In genomic region chr6:48671506-48671905, GRCh38 we compare ENCODE assay signal across 1 cellular context.
TF ChIP-seq lines count a peak whose summit lies in the region.

No MANE protein-coding gene starts in this region.

TF ChIP-seq in IMR-90, 13 proteins besides CTCF, POLR2A, EP300 and RAD21:
- no peak for TF ChIP-seq MXI1 (IDR thresholded peaks at IDR 0.05; ENCODE audit: borderline replicate concordance, low read depth, low read length)
- TF ChIP-seq, protein P1, sequence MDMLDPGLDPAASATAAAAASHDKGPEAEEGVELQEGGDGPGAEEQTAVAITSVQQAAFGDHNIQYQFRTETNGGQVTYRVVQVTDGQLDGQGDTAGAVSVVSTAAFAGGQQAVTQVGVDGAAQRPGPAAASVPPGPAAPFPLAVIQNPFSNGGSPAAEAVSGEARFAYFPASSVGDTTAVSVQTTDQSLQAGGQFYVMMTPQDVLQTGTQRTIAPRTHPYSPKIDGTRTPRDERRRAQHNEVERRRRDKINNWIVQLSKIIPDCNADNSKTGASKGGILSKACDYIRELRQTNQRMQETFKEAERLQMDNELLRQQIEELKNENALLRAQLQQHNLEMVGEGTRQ (IDR thresholded peaks at IDR 0.05; ENCODE audit: low read depth, low read length), result no peak
- no peak for TF ChIP-seq SMC3 (IDR thresholded peaks at IDR 0.05; ENCODE audit: low read depth, low read length)
- TF ChIP-seq RFX5 (IDR thresholded peaks at IDR 0.05; ENCODE audit: low read depth, low read length), result no peak
- TF ChIP-seq MAFK (IDR thresholded peaks at IDR 0.05; ENCODE audit: low read depth, low read length), result no peak
- no peak for TF ChIP-seq RCOR1 (IDR thresholded peaks at IDR 0.05; ENCODE audit: insufficient replicate concordance, low read length)
- TF ChIP-seq MAZ (IDR thresholded peaks at IDR 0.05; ENCODE audit: borderline replicate concordance, low read depth, low read length), result no peak
- no peak for TF ChIP-seq BHLHE40 (IDR thresholded peaks at IDR 0.05; ENCODE audit: low read depth, low read length)
- TF ChIP-seq NFE2L2 (IDR thresholded peaks at IDR 0.05; ENCODE audit: low read depth, low read length), result no peak
- TF ChIP-seq, protein P2, sequence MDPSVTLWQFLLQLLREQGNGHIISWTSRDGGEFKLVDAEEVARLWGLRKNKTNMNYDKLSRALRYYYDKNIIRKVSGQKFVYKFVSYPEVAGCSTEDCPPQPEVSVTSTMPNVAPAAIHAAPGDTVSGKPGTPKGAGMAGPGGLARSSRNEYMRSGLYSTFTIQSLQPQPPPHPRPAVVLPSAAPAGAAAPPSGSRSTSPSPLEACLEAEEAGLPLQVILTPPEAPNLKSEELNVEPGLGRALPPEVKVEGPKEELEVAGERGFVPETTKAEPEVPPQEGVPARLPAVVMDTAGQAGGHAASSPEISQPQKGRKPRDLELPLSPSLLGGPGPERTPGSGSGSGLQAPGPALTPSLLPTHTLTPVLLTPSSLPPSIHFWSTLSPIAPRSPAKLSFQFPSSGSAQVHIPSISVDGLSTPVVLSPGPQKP (IDR thresholded peaks at IDR 0.05; ENCODE audit: borderline replicate concordance, low read depth, low read length), result no peak
- no peak for TF ChIP-seq CHD1 (IDR thresholded peaks at IDR 0.05; ENCODE audit: low read depth, low read length)
- TF ChIP-seq CEBPB (IDR thresholded peaks at IDR 0.05; ENCODE audit: low read depth, low read length), result no peak
- TF ChIP-seq FOS (IDR thresholded peaks at IDR 0.05; ENCODE audit: low read depth, low read length), result no peak
